In the genomic region with DNA sequence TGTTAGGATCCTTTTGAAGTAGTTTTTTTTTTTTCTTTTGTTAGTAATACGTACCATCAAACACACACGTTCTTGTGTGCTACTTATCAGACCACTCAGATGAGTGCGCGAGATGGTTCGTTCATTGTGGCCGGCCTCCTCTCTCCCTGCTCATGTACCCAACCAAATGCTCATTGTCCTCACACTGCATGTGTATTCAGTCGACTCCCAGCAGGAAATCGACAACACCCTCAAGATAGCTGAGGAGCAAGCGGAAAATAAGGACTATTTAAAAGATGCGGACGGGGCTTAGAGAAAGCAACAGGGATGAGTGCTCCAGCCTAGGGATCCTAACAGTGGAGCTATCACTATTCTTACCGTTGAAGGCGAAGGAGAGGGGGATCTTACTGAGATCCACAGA, we compare ENCODE assay signal across 23 cellular contexts.
DNase-seq lines count a peak whose midpoint lies in the region; ATAC-seq, FAIRE-seq and TF ChIP-seq lines count a peak whose summit lies in the region.
"Had no signal": no experiment of that assay in that cellular context is flagged by ENCODE, and none has a peak within 500 bp of the region (broad histone marks: within the 10 kb centered on the region; RNA-seq: fewer than 3 reads in every experiment).

No MANE protein-coding gene starts in this region.

- no peaks in the 10 kb centered on the region for H3F3A ChIP-seq in neural progenitor cell (ENCODE audit: low read depth)

- no peak overlapping the region for H2BK120ac ChIP-seq in H9 (ENCODE audit: low read depth, low read length, poor library complexity, severe bottlenecking)

- no peak overlapping the region for H2BK20ac ChIP-seq in H9 (ENCODE audit: low read depth, low read length, poor library complexity, severe bottlenecking)

- H3K9ac ChIP-seq in H9 (ENCODE audit: extremely low read depth, insufficient read length, low read length): no peak overlapping the region
- H3K9ac ChIP-seq in Karpas-422 (ENCODE audit: low read length): no peak overlapping the region
- no peak overlapping the region for H3K9ac ChIP-seq in neural progenitor cell
- no peak overlapping the region for H3K9ac ChIP-seq in kidney (ENCODE audit: low read length in 2 of 2)
- H3K9ac ChIP-seq: GM23248 had no signal

- H2AK5ac ChIP-seq in H9 (ENCODE audit: insufficient read length, low read length): no peak overlapping the region

- H3K27ac ChIP-seq in H9 (ENCODE audit: insufficient read length, low read depth, low read length) (no peak overlapping the region), Karpas-422 (ENCODE audit: low read length) (peak overlapping the region; percentile 89), neural progenitor cell (no peak overlapping the region), kidney (ENCODE audit: low read depth in 2 of 2, low read length in 2 of 2) (no peak overlapping the region), osteoblast (ENCODE audit: low read depth, low read length) (no peak overlapping the region), psoas muscle (no peak overlapping the region)
- H3K27ac ChIP-seq: C4-2B, GM23248, HL-60 had no signal

- H2AFZ ChIP-seq in H9 (ENCODE audit: low read length) (no peak overlapping the region), Karpas-422 (ENCODE audit: low read length) (peak overlapping the region; percentile 10), neural progenitor cell (replicated peaks) (peak overlapping the region; percentile 68), osteoblast (ENCODE audit: low read length) (no peak overlapping the region)
- H2AFZ ChIP-seq: GM23248 had no signal

- H3K14ac ChIP-seq in H9 (ENCODE audit: insufficient read depth, low read length): no peak overlapping the region; the same call in 1 of the 2 replicates

- H3K4me2 ChIP-seq in H9 (ENCODE audit: insufficient read depth, insufficient read length, low read length) (no peak overlapping the region), Karpas-422 (ENCODE audit: low read depth, low read length, poor library complexity, severe bottlenecking) (no peak overlapping the region), neural progenitor cell (no peak overlapping the region), osteoblast (ENCODE audit: insufficient read depth, low read length) (no peak overlapping the region)

- H3K4me3 ChIP-seq in Karpas-422 (ENCODE audit: low read length) (no peak overlapping the region), neural progenitor cell (no peak overlapping the region), kidney (ENCODE audit: low read length in 2 of 2) (no peak overlapping the region), osteoblast (ENCODE audit: insufficient read depth, low read length) (no peak overlapping the region), psoas muscle (no peak overlapping the region)
- H3K4me3 ChIP-seq: GM23248 had no signal

- H3K36me3 Mint-ChIP-seq in H9 (ENCODE audit: insufficient read depth in 1 of 3, low read depth in 3 of 3): no peaks in the 10 kb centered on the region
- H3K36me3 Mint-ChIP-seq in neural progenitor cell: no peaks in the 10 kb centered on the region

- H3K9me3 ChIP-seq in H9 (ENCODE audit: control insufficient read depth, low read depth, low read length) (no peaks in the 10 kb centered on the region), Karpas-422 (ENCODE audit: low read length) (no peaks in the 10 kb centered on the region), neural progenitor cell (ENCODE audit: low read depth) (no peaks in the 10 kb centered on the region), kidney (ENCODE audit: control insufficient read depth in 1 of 2, low read length in 2 of 2) (no peaks in the 10 kb centered on the region), osteoblast (ENCODE audit: low read depth, low read length) (no peaks in the 10 kb centered on the region), psoas muscle (no peaks in the 10 kb centered on the region)

- WGBS in H9 (ENCODE audit: extremely low coverage, insufficient read length, low lambda C conversion rate): no CpG with 5 or more reads among the region's 13 CpGs
- 91 to 97% (median 93%) methylated on average over 13 of the region's 13 CpGs for WGBS in psoas muscle, 3 donors

- no peak overlapping the region for H2BK12ac ChIP-seq in H9 (ENCODE audit: insufficient read length, low read depth, low read length)

- DNase-seq in H9: no peak
- no peak for DNase-seq in Karpas-422
- DNase-seq in iPS DF 19.7 (ENCODE audit: low read depth, low spot score): peak; percentile 0
- DNase-seq in neural progenitor cell (ENCODE audit: low spot score): peak; percentile 13
- DNase-seq in kidney: no peak
- no peak for DNase-seq in osteoblast (ENCODE audit: insufficient read length, low spot score, missing footprints)
- no peak for DNase-seq in activated CD4-positive, alpha-beta T cell treated with anti-CD3 and anti-CD28 coated beads, Interleukin-2, amount 50 U/mL, for 48 hours
- DNase-seq in psoas muscle: no peak
- DNase-seq: ACHN; AML-193; CD4-positive, alpha-beta T cell; DMS153; DMS79; GDM1; GM23248; HFFc6 had no signal

- no peak overlapping the region for H3T11ph ChIP-seq in H9 (ENCODE audit: low read length)

- H4K20me1 ChIP-seq in H9 (ENCODE audit: control insufficient read depth, insufficient read depth, insufficient read length): no peaks in the 10 kb centered on the region
- H4K20me1 ChIP-seq in Karpas-422 (ENCODE audit: insufficient read depth, low read depth, low read length): no peaks in the 10 kb centered on the region
- H4K20me1 ChIP-seq in neural progenitor cell (ENCODE audit: low read depth): no peaks in the 10 kb centered on the region
- no peaks in the 10 kb centered on the region for H4K20me1 ChIP-seq in osteoblast (ENCODE audit: insufficient read depth, low read length)

- H3K27me3 Mint-ChIP-seq in H9 (ENCODE audit: low read depth) (peaks cover 7% of the 10 kb centered on the region), neural progenitor cell (ENCODE audit: insufficient read depth, low read depth) (peaks cover 2% of the 10 kb centered on the region)
- H3K27me3 Mint-ChIP-seq: CD4-positive, alpha-beta T cell had no signal

- no peak overlapping the region for H3K56ac ChIP-seq in H9 (ENCODE audit: insufficient read length, low read depth, low read length)

- ATAC-seq in psoas muscle: no peak
- ATAC-seq: HCT116 had no signal

- no peaks in the 10 kb centered on the region for H3K9me3 Mint-ChIP-seq in H9
- no peaks in the 10 kb centered on the region for H3K9me3 Mint-ChIP-seq in neural progenitor cell
- H3K9me3 Mint-ChIP-seq: CD4-positive, alpha-beta T cell; HFFc6 had no signal

- no peaks in the 10 kb centered on the region for H3K23me2 ChIP-seq in H9 (ENCODE audit: insufficient read length, low read depth, low read length, poor library complexity, severe bottlenecking)

- H4K91ac ChIP-seq in H9 (ENCODE audit: insufficient read length, low read depth, low read length): no peak overlapping the region

- no peak overlapping the region for H3K18ac ChIP-seq in H9 (ENCODE audit: insufficient read length, low read depth, low read length)

- no peak overlapping the region for H3K4me3 Mint-ChIP-seq in H9
- no peak overlapping the region for H3K4me3 Mint-ChIP-seq in neural progenitor cell
- H3K4me3 Mint-ChIP-seq: CD4-positive, alpha-beta T cell; HFFc6 had no signal

- TF ChIP-seq CTCF in H9 (conservative IDR thresholded peaks at IDR 0.05): no peak
- no peak for TF ChIP-seq CTCF in neural progenitor cell (IDR thresholded peaks at IDR 0.05)
- TF ChIP-seq CTCF in kidney (IDR thresholded peaks at IDR 0.05; ENCODE audit: borderline replicate concordance, extremely low read depth, insufficient read depth): no peak
- no peak for TF ChIP-seq CTCF in osteoblast (IDR thresholded peaks at IDR 0.05; ENCODE audit: extremely low read depth, low read depth, low read length)
- TF ChIP-seq CTCF in psoas muscle (IDR thresholded peaks at IDR 0.05): no peak

- H4K8ac ChIP-seq in H9 (replicated peaks; ENCODE audit: insufficient read length, low read depth, low read length): no peak overlapping the region

- H3K27me3 ChIP-seq in H9 (ENCODE audit: insufficient read depth, low read length) (no peaks in the 10 kb centered on the region), Karpas-422 (ENCODE audit: low read length) (no peaks in the 10 kb centered on the region), neural progenitor cell (no peaks in the 10 kb centered on the region), osteoblast (ENCODE audit: insufficient read depth, low read length) (peaks cover 4% of the 10 kb centered on the region), psoas muscle (ENCODE audit: insufficient read depth in 3 of 3, low read length in 2 of 3) (no peaks in the 10 kb centered on the region)

- no peaks in the 10 kb centered on the region for H3K9me2 ChIP-seq in Karpas-422 (replicated peaks; ENCODE audit: insufficient read depth, low read length)

- FAIRE-seq in kidney (lab: Jason Lieb, UNC): no peak
- FAIRE-seq: A204.1, GM12892, GM18507, H54 had no signal

- no peaks in the 10 kb centered on the region for H3K36me3 ChIP-seq in Karpas-422 (ENCODE audit: insufficient read depth, low read length)
- no peaks in the 10 kb centered on the region for H3K36me3 ChIP-seq in neural progenitor cell
- H3K36me3 ChIP-seq in kidney (ENCODE audit: control insufficient read depth in 1 of 2, insufficient read depth in 2 of 2, low read length in 2 of 2): no peaks in the 10 kb centered on the region
- no peaks in the 10 kb centered on the region for H3K36me3 ChIP-seq in osteoblast (ENCODE audit: insufficient read depth, low read length)
- H3K36me3 ChIP-seq in psoas muscle (ENCODE audit: insufficient read depth in 1 of 2, low read depth in 1 of 2): no peaks in the 10 kb centered on the region

- no peaks in the 10 kb centered on the region for H3K79me2 ChIP-seq in H9 (ENCODE audit: insufficient read depth, low read length)
- no peaks in the 10 kb centered on the region for H3K79me2 ChIP-seq in Karpas-422 (ENCODE audit: low read length)
- no peaks in the 10 kb centered on the region for H3K79me2 ChIP-seq in neural progenitor cell (ENCODE audit: low read depth)
- H3K79me2 ChIP-seq in osteoblast (ENCODE audit: insufficient read depth, low read length): no peaks in the 10 kb centered on the region

- H3K79me1 ChIP-seq in H9 (ENCODE audit: insufficient read depth, low read depth, low read length, poor library complexity, severe bottlenecking): no peaks in the 10 kb centered on the region

- H4K5ac ChIP-seq in H9 (ENCODE audit: insufficient read length, low read depth, low read length): peak overlapping the region; percentile 53

- H3K4me1 ChIP-seq in H9 (ENCODE audit: insufficient read depth, low read length) (no peaks in the 10 kb centered on the region), Karpas-422 (ENCODE audit: low read length) (peaks cover 67% of the 10 kb centered on the region), neural progenitor cell (peaks cover 14% of the 10 kb centered on the region), kidney (ENCODE audit: control insufficient read depth in 1 of 2, insufficient read depth in 1 of 2, low read depth in 1 of 2, low read length in 2 of 2) (no peaks in the 10 kb centered on the region), osteoblast (ENCODE audit: insufficient read depth, low read length) (no peaks in the 10 kb centered on the region), psoas muscle (no peaks in the 10 kb centered on the region)

- no peak overlapping the region for H2BK15ac ChIP-seq in H9 (ENCODE audit: low read depth, low read length)

- H3K4ac ChIP-seq in H9 (ENCODE audit: low read depth, low read length): no peak overlapping the region

- H3K27ac Mint-ChIP-seq in H9 (no peak overlapping the region), neural progenitor cell (peak overlapping the region; percentile 72)
- H3K27ac Mint-ChIP-seq: CD4-positive, alpha-beta T cell; HFFc6 had no signal

- H3K4me1 Mint-ChIP-seq in H9 (peaks cover 5% of the 10 kb centered on the region in 2 experiments; a peak in 2 of 4 replicates), neural progenitor cell (peaks cover 23% of the 10 kb centered on the region)

- no peak overlapping the region for H2BK5ac ChIP-seq in H9 (ENCODE audit: insufficient read length, low read length)

- no peak overlapping the region for H3K23ac ChIP-seq in H9 (ENCODE audit: insufficient read length, low read depth, low read length)

- intact Hi-C loops in kidney (cut with DNase I) (no loop called here), psoas muscle (cut with DNase I) (no loop called here)

Comparison
In these comparisons a context has a peak if more than half of its experiments do, and no peak if none do; other contexts are left out.
1. DNase-seq: peak in iPS DF 19.7 (single experiment) and neural progenitor cell (single experiment); none in H9 (single experiment), Karpas-422 (single experiment), kidney (single experiment), osteoblast (single experiment), activated CD4-positive, alpha-beta T cell treated with anti-CD3 and anti-CD28 coated beads, Interleukin-2, amount 50 U/mL, for 48 hours (0 of 2) and psoas muscle (0 of 2).
2. H2AFZ ChIP-seq: peak in Karpas-422 (single experiment) and neural progenitor cell (single experiment); none in H9 (single experiment) and osteoblast (single experiment).